8 cellular contexts compared by ENCODE assay signal in the genomic region with DNA sequence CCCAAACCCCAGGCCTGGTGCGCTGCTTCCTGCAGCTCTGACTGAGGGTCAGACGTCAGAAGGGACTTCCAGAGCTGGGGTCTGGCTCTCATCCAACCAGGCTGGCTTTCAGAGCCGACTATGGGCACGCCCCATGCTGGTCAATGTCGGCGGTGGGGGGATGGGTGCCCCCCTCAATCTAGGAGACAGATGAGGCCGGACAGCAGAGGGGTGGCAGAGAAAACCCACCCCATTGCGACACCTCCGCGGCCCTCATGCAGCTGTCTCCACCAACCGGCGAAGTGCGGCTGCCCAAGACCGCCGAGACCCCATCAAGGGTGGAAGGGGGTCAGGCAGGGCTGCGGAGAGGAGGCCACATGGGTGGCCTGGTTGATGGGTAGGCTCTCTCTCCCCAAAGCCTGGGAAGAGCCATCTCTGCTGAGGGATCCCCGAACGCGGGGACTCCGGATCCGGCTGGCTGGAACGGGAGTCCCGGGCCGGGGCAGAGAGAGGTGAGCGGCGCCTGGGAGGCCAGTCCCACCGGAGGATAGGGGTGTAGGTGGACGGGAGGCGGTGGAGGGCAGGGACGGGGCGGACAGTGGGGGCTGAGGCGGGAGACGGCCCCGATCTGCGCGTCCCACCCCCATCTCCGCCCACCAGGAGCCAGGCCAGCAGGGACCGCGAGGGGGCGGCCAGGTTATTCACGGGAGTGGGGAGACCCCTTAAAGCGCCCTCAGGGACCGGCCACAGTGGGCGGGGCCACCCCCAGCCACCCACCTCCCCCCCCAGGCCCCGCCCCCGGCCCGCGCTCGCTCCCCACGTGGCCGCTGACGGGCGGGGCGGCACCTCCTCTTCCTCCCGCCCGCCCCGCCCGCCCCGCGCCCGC. TPM values are rescaled to one million over a fixed set of nuclear protein-coding genes. Genes with fewer than 3 reads are reported as not detected.
DNase-seq lines count a peak whose midpoint lies in the region; ATAC-seq lines count a peak whose summit lies in the region.

Gene INF2 (plus strand): TSS at position 864 of the 865 bp plus-strand sequence. CDS start 11,748 bp downstream, outside the sequence.

- H3K4me3 ChIP-seq in skeletal muscle tissue (ENCODE audit: low read length in 3 of 3): peak within 1 kb of the TSS; percentile 71 to 83 (median 73)

- H3K27me3 ChIP-seq in skeletal muscle tissue (ENCODE audit: control insufficient read depth in 3 of 3, insufficient read depth in 3 of 3, low read length in 3 of 3): peaks cover 0 to 2% (median 0%) of the 10 kb centered on the region in 3 donors

- H3K9me3 ChIP-seq in skeletal muscle tissue (ENCODE audit: control insufficient read depth in 3 of 3, low read length in 3 of 3): no peaks in the 10 kb centered on the region

- peak within 1 kb of the TSS; percentile 77 for H3K27ac ChIP-seq in skeletal muscle tissue (ENCODE audit: low read depth, low read length)

- no peak for ATAC-seq in GM21723 (IDR thresholded peaks at IDR 0.05; ENCODE audit: unreplicated experiment)

- peak within 1 kb of the TSS; percentile 76 to 83 (median 83) for H3K9ac ChIP-seq in skeletal muscle tissue (ENCODE audit: low read depth in 1 of 3, low read length in 3 of 3)

- DNase-seq in NCI-H748 (lab: John Stamatoyannopoulos, UW; ENCODE audit: unreplicated experiment) (peak; percentile 58), NCI-H748 treated with DMSO at 0.1 percent for 48 hours (lab: John Stamatoyannopoulos, UW) (no peak), Kasumi-1 (lab: John Stamatoyannopoulos, UW) (peak; percentile 13 to 31), T-helper 22 cell (ENCODE audit: low read depth) (peak; percentile 40), iPS-NIHi7 (ENCODE audit: extremely low spot score) (peak; percentile 84)
- DNase-seq in central memory CD4-positive, alpha-beta T cell: peak; percentile 33

- peaks cover 40 to 64% (median 56%) of the 10 kb centered on the region in 3 donors for H3K4me1 ChIP-seq in skeletal muscle tissue (ENCODE audit: control insufficient read depth in 3 of 3, insufficient read depth in 3 of 3, low read length in 3 of 3)

- no peaks in the 10 kb centered on the region for H3K36me3 ChIP-seq in skeletal muscle tissue (ENCODE audit: control insufficient read depth in 3 of 3, insufficient read depth in 3 of 3, low read length in 3 of 3)

RNA-seq across cellular contexts. Expression of gene INF2, which starts in this region (rescaled TPM):
- 14.6 TPM for total RNA-seq in skeletal muscle tissue
